Comparison of ENCODE assay signal across 8 cellular contexts in genomic region chr1:65479805-65480204, GRCh38.
"Had no signal": no experiment of that assay in that cellular context is flagged by ENCODE, and none has a peak within 500 bp of the region (broad histone marks: within the 10 kb centered on the region; RNA-seq: fewer than 3 reads in every experiment).

No MANE protein-coding gene starts in this region.

- H2AFZ ChIP-seq: GM23338 had no signal

- H3K4me2 ChIP-seq: GM23338 had no signal

- FAIRE-seq: H1, H54, HTR-8/SVneo had no signal

- DNase-seq: H9, HCEC 1CT, IMR-90, KBM-7 had no signal

- H3K4me3 ChIP-seq: GM23338 had no signal

- ATAC-seq: GM23338 had no signal
